ENCODE assay signal across 11 cellular contexts in the genomic region with DNA sequence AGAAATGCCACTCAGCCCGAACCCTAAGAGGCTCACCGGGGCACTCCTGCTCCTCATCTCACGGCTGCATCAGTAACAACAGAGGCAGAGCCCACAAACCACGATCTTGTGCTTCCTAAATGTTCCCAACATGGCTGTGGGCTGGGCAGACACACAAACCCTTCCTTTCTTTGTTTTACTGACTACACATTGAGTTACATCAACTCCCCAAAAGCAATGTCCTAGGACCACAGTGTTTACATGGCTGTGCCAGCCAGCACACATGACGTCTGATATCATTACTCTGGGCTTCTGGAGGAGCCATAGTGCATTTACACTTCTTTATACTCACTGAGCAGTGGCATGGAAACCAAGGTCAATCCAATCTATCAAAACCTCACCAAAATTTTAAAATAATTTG.
A peak's percentile ranks its signal among the peaks of the same experiment; 100 is the strongest.
DNase-seq lines count a peak whose midpoint lies in the region; ATAC-seq and TF ChIP-seq lines count a peak whose summit lies in the region.
"Had no signal": no experiment of that assay in that cellular context is flagged by ENCODE, and none has a peak within 500 bp of the region (broad histone marks: within the 10 kb centered on the region; RNA-seq: fewer than 3 reads in every experiment).

No MANE protein-coding gene starts in this region.

- H3K9ac ChIP-seq in rectal smooth muscle tissue (ENCODE audit: low read length) = no peak overlapping the region

- intact Hi-C loops in ascending aorta (cut with DNase I) = loop anchor here (1.0 to 5.0 kb wide), 5 partner anchors 13 to 360 kb away; a partner anchor contains a TSS

- H3K9me3 ChIP-seq in ascending aorta = no peaks in the 10 kb centered on the region
- no peaks in the 10 kb centered on the region for H3K9me3 ChIP-seq in gastroesophageal sphincter

- TF ChIP-seq POLR2A in gastroesophageal sphincter (IDR thresholded peaks at IDR 0.05) = no peak

- WGBS in gastroesophageal sphincter (ENCODE audit: low coverage in 1 of 2), 2 donors = 17 to 74% methylated on average over 1 to 5 of the region's 5 CpGs

- H3K4me3 ChIP-seq in AG10803 (ENCODE audit: low read length) (no peak overlapping the region), ascending aorta (peak overlapping the region in 1 of 2 donors; percentile 22), gastroesophageal sphincter (no peak overlapping the region), rectal smooth muscle tissue (ENCODE audit: low read length) (no peak overlapping the region)

- H3K27ac ChIP-seq in ascending aorta = peak overlapping the region; percentile 94
- H3K27ac ChIP-seq in gastroesophageal sphincter = peak overlapping the region; percentile 31 to 82 (median 72)
- peak overlapping the region; percentile 73 for H3K27ac ChIP-seq in rectal smooth muscle tissue (ENCODE audit: low read depth, low read length)

- no peak for TF ChIP-seq CTCF in AG10803 (conservative IDR thresholded peaks at IDR 0.05; ENCODE audit: low read length)
- no peak for TF ChIP-seq CTCF in ascending aorta (IDR thresholded peaks at IDR 0.05)
- no peak for TF ChIP-seq CTCF in gastroesophageal sphincter (IDR thresholded peaks at IDR 0.05)

- no peaks in the 10 kb centered on the region for H3K36me3 ChIP-seq in ascending aorta
- no peaks in the 10 kb centered on the region for H3K36me3 ChIP-seq in gastroesophageal sphincter
- H3K36me3 ChIP-seq in rectal smooth muscle tissue (ENCODE audit: control insufficient read depth, insufficient read depth, low read length) = no peaks in the 10 kb centered on the region

- no peak for TF ChIP-seq EP300 in gastroesophageal sphincter (IDR thresholded peaks at IDR 0.05)

- H3K27me3 ChIP-seq in ascending aorta (no peaks in the 10 kb centered on the region), gastroesophageal sphincter (no peaks in the 10 kb centered on the region), rectal smooth muscle tissue (ENCODE audit: control insufficient read depth, insufficient read depth, low read length) (no peaks in the 10 kb centered on the region)

- DNase-seq in AG10803 (ENCODE audit: low read depth) (peak; percentile 66), ascending aorta (ENCODE audit: low spot score in 2 of 2) (peak in 1 of 2 donors; percentile 64), SHP77 treated with DMSO at 0.1 percent for 48 hours (lab: John Stamatoyannopoulos, UW) (no peak), T-helper 2 cell (no peak), iPS-NIHi7 (ENCODE audit: extremely low spot score) (no peak)
- DNase-seq: activated CD8-positive, alpha-beta T cell treated with anti-CD3 and anti-CD28 coated beads, Interleukin-2, amount 10 ng/mL, durations not matched to agents 7 days and 5 days; stimulated activated CD4-positive, alpha-beta T cell treated with anti-CD3 and anti-CD28 coated beads, Interleukin-2, amount 100 ng/mL, for 24 hours; trophoblast cell had no signal

- peak; percentile 24 for ATAC-seq in gastroesophageal sphincter
- no peak for ATAC-seq in HG02642 (IDR thresholded peaks at IDR 0.05; ENCODE audit: poor library complexity, unreplicated experiment)
- ATAC-seq: activated CD8-positive, alpha-beta T cell treated with anti-CD3 and anti-CD28 coated beads, Interleukin-2, amount 10 ng/mL, durations not matched to agents 7 days and 5 days had no signal

- H3K4me1 ChIP-seq in ascending aorta (peaks cover 12 to 38% of the 10 kb centered on the region in 2 donors), gastroesophageal sphincter (peaks cover 0 to 55% (median 21%) of the 10 kb centered on the region in 3 donors), rectal smooth muscle tissue (ENCODE audit: control insufficient read depth, insufficient read depth, low read length) (peaks cover 28% of the 10 kb centered on the region)
